ENCODE assay signal across 26 cellular contexts in genomic region chr4:14478504-14478903, GRCh38.
"Had no signal": no experiment of that assay in that cellular context is flagged by ENCODE, and none has a peak within 500 bp of the region (broad histone marks: within the 10 kb centered on the region; RNA-seq: fewer than 3 reads in every experiment).

No MANE protein-coding gene starts in this region.

- H3K4me1 ChIP-seq: colonic mucosa had no signal

- ATAC-seq: activated T-helper 17 cell treated with anti-CD3 and anti-CD28 coated beads, Interleukin-2, amount 50 U/mL, for 72 hours; T-cell had no signal

- H3K4me3 Mint-ChIP-seq: activated CD4-positive, alpha-beta memory T cell treated with anti-CD3 and anti-CD28 coated beads for 36 hours; activated CD4-positive, alpha-beta T cell treated with anti-CD3 and anti-CD28 coated beads, Interleukin-2, amount 10 ng/mL, durations not matched to agents 7 days and 5 days; activated naive CD4-positive, alpha-beta T cell treated with anti-CD3 and anti-CD28 coated beads for 36 hours; activated naive CD8-positive, alpha-beta T cell treated with anti-CD3 and anti-CD28 coated beads for 36 hours; activated T-helper 17 cell treated with anti-CD3 and anti-CD28 coated beads, Interleukin-2, amount 50 U/mL, for 72 hours; T-cell had no signal

- H2AFZ ChIP-seq: PC-9 had no signal

- H3K36me3 Mint-ChIP-seq: activated CD4-positive, alpha-beta memory T cell treated with anti-CD3 and anti-CD28 coated beads for 36 hours; activated naive CD8-positive, alpha-beta T cell treated with anti-CD3 and anti-CD28 coated beads for 36 hours; T-cell had no signal

- H3K27me3 Mint-ChIP-seq: activated CD4-positive, alpha-beta memory T cell treated with anti-CD3 and anti-CD28 coated beads for 36 hours; activated CD4-positive, alpha-beta T cell treated with anti-CD3 and anti-CD28 coated beads, Interleukin-2, amount 10 ng/mL, durations not matched to agents 7 days and 5 days; activated T-helper 17 cell treated with anti-CD3 and anti-CD28 coated beads, Interleukin-2, amount 50 U/mL, for 72 hours had no signal

- H3K9ac ChIP-seq: KMS-11 had no signal

- H3K27me3 ChIP-seq: brain microvascular endothelial cell, cardiac muscle cell, colonic mucosa had no signal

- H3K4me3 ChIP-seq: cardiac muscle cell, colonic mucosa, PC-9 had no signal

- H3K9me3 ChIP-seq: colonic mucosa had no signal

- DNase-seq: activated CD4-positive, alpha-beta memory T cell treated with anti-CD3 and anti-CD28 coated beads for 36 hours; activated CD4-positive, alpha-beta T cell treated with anti-CD3 and anti-CD28 coated beads, Interleukin-2, amount 10 ng/mL, durations not matched to agents 7 days and 5 days; activated CD4-positive, CD25-positive, alpha-beta regulatory T cell; activated CD8-positive, alpha-beta memory T cell treated with anti-CD3 and anti-CD28 coated beads for 24 hours; activated gamma-delta T cell; activated naive CD4-positive, alpha-beta T cell treated with anti-CD3 and anti-CD28 coated beads for 36 hours; activated naive CD8-positive, alpha-beta T cell treated with anti-CD3 and anti-CD28 coated beads for 36 hours; activated T-cell treated with anti-CD3 and anti-CD28 coated beads, Interleukin-2, amount 50 U/mL, for 48 hours; cerebellar nuclear complex; colonic mucosa; NCI-H1092; NCI-H1417; NCI-H1694; NCI-H2029; NCI-H2107; NCI-H510A; NCI-H82; PC-9; SHP77 treated with DMSO at 0.1 percent for 48 hours; T-cell; T-helper 2 cell; T1000 had no signal

- H3K27ac Mint-ChIP-seq: activated CD4-positive, alpha-beta memory T cell treated with anti-CD3 and anti-CD28 coated beads for 36 hours; activated CD4-positive, alpha-beta T cell treated with anti-CD3 and anti-CD28 coated beads, Interleukin-2, amount 10 ng/mL, durations not matched to agents 7 days and 5 days; activated naive CD4-positive, alpha-beta T cell treated with anti-CD3 and anti-CD28 coated beads for 36 hours; activated naive CD8-positive, alpha-beta T cell treated with anti-CD3 and anti-CD28 coated beads for 36 hours; activated T-helper 17 cell treated with anti-CD3 and anti-CD28 coated beads, Interleukin-2, amount 50 U/mL, for 72 hours; T-cell had no signal

- H3K9me3 Mint-ChIP-seq: activated CD4-positive, alpha-beta memory T cell treated with anti-CD3 and anti-CD28 coated beads for 36 hours; activated CD4-positive, alpha-beta T cell treated with anti-CD3 and anti-CD28 coated beads, Interleukin-2, amount 10 ng/mL, durations not matched to agents 7 days and 5 days had no signal

- H3K4me2 ChIP-seq: KMS-11, PC-9 had no signal

- H3K36me3 ChIP-seq: brain microvascular endothelial cell, cardiac muscle cell, colonic mucosa had no signal

- H3K4me1 Mint-ChIP-seq: activated CD4-positive, alpha-beta T cell treated with anti-CD3 and anti-CD28 coated beads, Interleukin-2, amount 10 ng/mL, durations not matched to agents 7 days and 5 days; activated naive CD8-positive, alpha-beta T cell treated with anti-CD3 and anti-CD28 coated beads for 36 hours; activated T-helper 17 cell treated with anti-CD3 and anti-CD28 coated beads, Interleukin-2, amount 50 U/mL, for 72 hours; T-cell had no signal

- H3K27ac ChIP-seq: brain microvascular endothelial cell, cardiac muscle cell, colonic mucosa, KMS-11, PC-9 had no signal
